In genomic region chr2:111662771-111663470, GRCh38 we compare ENCODE assay signal across 8 cellular contexts.
DNase-seq lines count a peak whose midpoint lies in the region; ATAC-seq lines count a peak whose summit lies in the region.

No MANE protein-coding gene starts in this region.

- no peaks in the 10 kb centered on the region for H3K9me3 Mint-ChIP-seq in activated naive CD8-positive, alpha-beta T cell treated with anti-CD3 and anti-CD28 coated beads, Interleukin-2, amount 50 U/mL, for 24 hours

- no peak overlapping the region for H3K27ac Mint-ChIP-seq in activated naive CD8-positive, alpha-beta T cell treated with anti-CD3 and anti-CD28 coated beads, Interleukin-2, amount 50 U/mL, for 24 hours

- peak; percentile 68 for DNase-seq in activated CD4-positive, alpha-beta T cell treated with anti-CD3 and anti-CD28 coated beads for 48 hours
- no peak for DNase-seq in activated CD4-positive, alpha-beta T cell treated with anti-CD3 and anti-CD28 coated beads, Interleukin-2, amount 50 U/mL, for 4 hours
- DNase-seq in activated naive CD8-positive, alpha-beta T cell treated with anti-CD3 and anti-CD28 coated beads, Interleukin-2, amount 50 U/mL, for 24 hours, result peak; percentile 15
- peak; percentile 34 to 43 for DNase-seq in stimulated activated CD8-positive, alpha-beta memory T cell treated with anti-CD3 and anti-CD28 coated beads, Interleukin-15, amount 100 ng/mL, for 48 hours (ENCODE audit: low read depth in 2 of 2)
- no peak for DNase-seq in SK-N-DZ (ENCODE audit: low spot score)
- no peak for DNase-seq in NCI-H1417 treated with DMSO at 0.1 percent for 48 hours (lab: John Stamatoyannopoulos, UW)
- no peak for DNase-seq in amniotic stem cell (lab: John Stamatoyannopoulos, UW)

- ATAC-seq in HG03025 (IDR thresholded peaks at IDR 0.05; ENCODE audit: low FRiP score, unreplicated experiment), result peak; percentile 95
- peak; percentile 84 for ATAC-seq in activated naive CD8-positive, alpha-beta T cell treated with anti-CD3 and anti-CD28 coated beads, Interleukin-2, amount 50 U/mL, for 24 hours

- peaks cover 14% of the 10 kb centered on the region for H3K4me1 Mint-ChIP-seq in activated naive CD8-positive, alpha-beta T cell treated with anti-CD3 and anti-CD28 coated beads, Interleukin-2, amount 50 U/mL, for 24 hours

- no peaks in the 10 kb centered on the region for H3K36me3 Mint-ChIP-seq in activated naive CD8-positive, alpha-beta T cell treated with anti-CD3 and anti-CD28 coated beads, Interleukin-2, amount 50 U/mL, for 24 hours (ENCODE audit: low read depth)

- no peak overlapping the region for H3K4me3 Mint-ChIP-seq in activated naive CD8-positive, alpha-beta T cell treated with anti-CD3 and anti-CD28 coated beads, Interleukin-2, amount 50 U/mL, for 24 hours

- H3K27me3 Mint-ChIP-seq in activated naive CD8-positive, alpha-beta T cell treated with anti-CD3 and anti-CD28 coated beads, Interleukin-2, amount 50 U/mL, for 24 hours, result peaks cover 12% of the 10 kb centered on the region

Comparison
In these comparisons a context has a peak if more than half of its experiments do, and no peak if none do; other contexts are left out.
1. DNase-seq: peak in activated CD4-positive, alpha-beta T cell treated with anti-CD3 and anti-CD28 coated beads for 48 hours (single experiment), activated naive CD8-positive, alpha-beta T cell treated with anti-CD3 and anti-CD28 coated beads, Interleukin-2, amount 50 U/mL, for 24 hours (single experiment) and stimulated activated CD8-positive, alpha-beta memory T cell treated with anti-CD3 and anti-CD28 coated beads, Interleukin-15, amount 100 ng/mL, for 48 hours (2 of 2); none in activated CD4-positive, alpha-beta T cell treated with anti-CD3 and anti-CD28 coated beads, Interleukin-2, amount 50 U/mL, for 4 hours (0 of 2), SK-N-DZ (single experiment), NCI-H1417 treated with DMSO at 0.1 percent for 48 hours (single experiment) and amniotic stem cell (single experiment).